ENCODE assay signal across 12 cellular contexts in the genomic region with DNA sequence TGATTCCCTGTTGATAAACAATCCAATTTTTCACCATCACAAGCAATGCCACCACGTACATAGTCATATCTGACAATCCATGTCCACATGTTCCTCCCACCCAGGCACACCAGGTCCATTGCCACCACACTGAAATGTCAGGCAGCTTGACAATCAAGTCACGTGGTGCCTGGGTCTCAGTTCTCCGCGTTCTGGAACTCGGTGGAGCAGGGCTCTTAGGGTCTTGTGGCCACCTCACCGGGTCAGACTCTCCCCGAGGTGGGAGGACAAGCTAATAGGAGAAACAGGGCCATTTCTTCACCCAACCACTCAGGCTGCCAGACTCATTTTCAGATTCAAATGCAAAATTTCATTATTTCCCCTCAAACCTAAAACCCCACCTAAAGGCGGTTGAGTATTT.
DNase-seq lines count a peak whose midpoint lies in the region; ATAC-seq, FAIRE-seq and TF ChIP-seq lines count a peak whose summit lies in the region.
"Had no signal": no experiment of that assay in that cellular context is flagged by ENCODE, and none has a peak within 500 bp of the region (broad histone marks: within the 10 kb centered on the region; RNA-seq: fewer than 3 reads in every experiment).

No MANE protein-coding gene starts in this region.

- no peak overlapping the region for H3K27ac Mint-ChIP-seq in Calu3 (ENCODE audit: unreplicated experiment)
- peak overlapping the region; percentile 99 for H3K27ac Mint-ChIP-seq in astrocyte (ENCODE audit: unreplicated experiment)
- H3K27ac Mint-ChIP-seq: activated CD4-positive, alpha-beta T cell treated with anti-CD3 and anti-CD28 coated beads, Interleukin-2, amount 10 ng/mL, durations not matched to agents 7 days and 5 days; IgD-negative memory B cell had no signal

- H3K9me3 ChIP-seq in astrocyte (ENCODE audit: insufficient read depth, low read depth, low read length) (no peaks in the 10 kb centered on the region), kidney (ENCODE audit: control insufficient read depth in 1 of 2, low read length in 2 of 2) (no peaks in the 10 kb centered on the region)

- H3K4me2 ChIP-seq in astrocyte (ENCODE audit: low read length) = peak overlapping the region; percentile 81

- H3K9me3 Mint-ChIP-seq in Calu3 (ENCODE audit: low read depth, unreplicated experiment) (no peaks in the 10 kb centered on the region), astrocyte (ENCODE audit: unreplicated experiment) (peaks cover 6% of the 10 kb centered on the region)
- H3K9me3 Mint-ChIP-seq: activated CD4-positive, alpha-beta T cell treated with anti-CD3 and anti-CD28 coated beads, Interleukin-2, amount 10 ng/mL, durations not matched to agents 7 days and 5 days had no signal

- H3K4me1 ChIP-seq in astrocyte (ENCODE audit: insufficient read depth, low read length) (peaks cover 7% of the 10 kb centered on the region), kidney (ENCODE audit: control insufficient read depth in 1 of 2, insufficient read depth in 1 of 2, low read depth in 1 of 2, low read length in 2 of 2) (peaks cover 2 to 3% of the 10 kb centered on the region in 2 donors)

- CTCF ChIA-PET in Calu3 (lab: Charles Lee) = no interaction called here

- H3K4me3 ChIP-seq in astrocyte (ENCODE audit: insufficient read depth, low read depth, low read length) (peak overlapping the region; percentile 43), kidney (ENCODE audit: low read length in 2 of 2) (peak overlapping the region in 1 of 2 donors; percentile 54), retinal pigment epithelial cell (ENCODE audit: low read length) (peak overlapping the region; percentile 34)

- no peak for ATAC-seq in HG02759 (IDR thresholded peaks at IDR 0.05; ENCODE audit: unreplicated experiment)
- no peak for ATAC-seq in HG03095 (IDR thresholded peaks at IDR 0.05; ENCODE audit: unreplicated experiment)

- H3K36me3 ChIP-seq in astrocyte (ENCODE audit: insufficient read depth, low read length) (no peaks in the 10 kb centered on the region), kidney (ENCODE audit: control insufficient read depth in 1 of 2, insufficient read depth in 2 of 2, low read length in 2 of 2) (no peaks in the 10 kb centered on the region)

- peak overlapping the region; percentile 81 for H3K4me3 Mint-ChIP-seq in Calu3 (ENCODE audit: low read depth, unreplicated experiment)
- no peak overlapping the region for H3K4me3 Mint-ChIP-seq in astrocyte (ENCODE audit: unreplicated experiment)
- H3K4me3 Mint-ChIP-seq: activated CD4-positive, alpha-beta T cell treated with anti-CD3 and anti-CD28 coated beads, Interleukin-2, amount 10 ng/mL, durations not matched to agents 7 days and 5 days; IgD-negative memory B cell had no signal

- no peaks in the 10 kb centered on the region for H4K20me1 ChIP-seq in astrocyte (ENCODE audit: insufficient read depth, low read length)

- intact Hi-C loops in Calu3 (cut with micrococcal nuclease; ENCODE audit: unreplicated experiment) = no loop called here
- intact Hi-C loops in kidney (cut with DNase I) = no loop called here

- H3K36me3 Mint-ChIP-seq in Calu3 (ENCODE audit: insufficient read depth, unreplicated experiment) = peaks cover 6% of the 10 kb centered on the region
- no peaks in the 10 kb centered on the region for H3K36me3 Mint-ChIP-seq in astrocyte (ENCODE audit: low read depth, unreplicated experiment)
- H3K36me3 Mint-ChIP-seq: IgD-negative memory B cell had no signal

- H3K27ac ChIP-seq in astrocyte (ENCODE audit: low read depth, low read length) (peak overlapping the region; percentile 51), kidney (ENCODE audit: low read depth in 2 of 2, low read length in 2 of 2) (peak overlapping the region; percentile 48 to 59)

- H3K27me3 ChIP-seq in astrocyte (ENCODE audit: insufficient read depth, low read length) = peaks cover 3% of the 10 kb centered on the region

- H3K4me1 Mint-ChIP-seq in Calu3 (ENCODE audit: low read depth, unreplicated experiment) (peaks cover 8% of the 10 kb centered on the region), astrocyte (ENCODE audit: low read depth, unreplicated experiment) (peaks cover 5% of the 10 kb centered on the region)
- H3K4me1 Mint-ChIP-seq: IgD-negative memory B cell had no signal

- peak overlapping the region; percentile 97 for H2AFZ ChIP-seq in astrocyte (ENCODE audit: low read depth, low read length)

- FAIRE-seq in astrocyte (lab: Jason Lieb, UNC) (peak; percentile 45), kidney (lab: Jason Lieb, UNC) (no peak)

- H3K27me3 Mint-ChIP-seq in Calu3 (ENCODE audit: unreplicated experiment) (peaks cover 55% of the 10 kb centered on the region), astrocyte (ENCODE audit: low read depth, unreplicated experiment) (peaks cover 5% of the 10 kb centered on the region)

- no peak for TF ChIP-seq CTCF in Calu3 (IDR thresholded peaks at IDR 0.05; ENCODE audit: unreplicated experiment)
- TF ChIP-seq CTCF in astrocyte (IDR thresholded peaks at IDR 0.05; ENCODE audit: insufficient read depth, low read depth, low read length) = no peak
- TF ChIP-seq CTCF in kidney (IDR thresholded peaks at IDR 0.05; ENCODE audit: borderline replicate concordance, extremely low read depth, insufficient read depth) = no peak
- no peak for TF ChIP-seq CTCF in retinal pigment epithelial cell (conservative IDR thresholded peaks at IDR 0.05; ENCODE audit: low read depth, low read length)

- peak overlapping the region; percentile 80 for H3K9ac ChIP-seq in astrocyte (ENCODE audit: low read length)
- peak overlapping the region in 1 of 2 donors; percentile 53 for H3K9ac ChIP-seq in kidney (ENCODE audit: low read length in 2 of 2)

- H3K79me2 ChIP-seq in astrocyte (ENCODE audit: insufficient read depth, low read length) = no peaks in the 10 kb centered on the region

- BruUV-seq in Calu3 (replicated peaks; lab: Mats Ljungman, UMichigan) = no TSS peak

- DNase-seq in Calu3 (no peak), astrocyte (ENCODE audit: low read depth) (no peak), kidney (peak; percentile 72), retinal pigment epithelial cell (ENCODE audit: low read depth) (no peak), NCI-H146 (lab: John Stamatoyannopoulos, UW) (no peak), T-helper 2 cell (no peak)
- DNase-seq: activated CD4-positive, alpha-beta T cell treated with anti-CD3 and anti-CD28 coated beads, Interleukin-2, amount 10 ng/mL, durations not matched to agents 7 days and 5 days; activated naive CD4-positive, alpha-beta T cell treated with anti-CD3 and anti-CD28 coated beads, Interleukin-2, amount 50 U/mL, for 16 hours; stimulated activated CD4-positive, alpha-beta T cell treated with anti-CD3 and anti-CD28 coated beads, Interleukin-4, amount 100 ng/mL, for 4 hours had no signal
